10 cellular contexts compared by ENCODE assay signal in the genomic region with DNA sequence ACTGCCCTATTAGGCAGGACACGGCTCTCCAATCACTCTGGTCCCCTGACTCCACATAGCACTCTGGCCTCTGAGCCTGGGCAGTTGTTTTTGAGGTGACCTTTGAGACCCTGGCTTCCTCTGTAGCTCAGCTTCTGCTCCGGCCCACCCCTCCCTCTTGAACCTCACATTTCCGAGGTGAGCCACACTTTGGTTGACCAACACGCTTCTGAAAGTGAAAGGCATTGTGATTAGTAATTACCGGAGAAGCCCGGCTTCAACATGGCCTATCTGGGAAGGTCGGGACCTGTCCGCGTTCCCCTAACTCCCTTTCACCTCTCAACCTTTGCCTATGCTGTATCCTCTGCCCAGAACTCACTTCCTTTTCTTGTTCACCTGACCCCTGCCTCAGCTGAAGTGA. TPM values are rescaled to one million over a fixed set of nuclear protein-coding genes. Genes with fewer than 3 reads are reported as not detected.
DNase-seq lines count a peak whose midpoint lies in the region; ATAC-seq and TF ChIP-seq lines count a peak whose summit lies in the region.
"Had no signal": no experiment of that assay in that cellular context is flagged by ENCODE, and none has a peak within 500 bp of the region (broad histone marks: within the 10 kb centered on the region; RNA-seq: fewer than 3 reads in every experiment).

No MANE protein-coding gene starts in this region.

- in situ Hi-C loops in KBM-7 (cut with MboI; ENCODE audit: low pct_unique_long_range_greater_than_20kb, low sequenced_read_pairs) = no loop called here

- no peak for TF ChIP-seq CTCF in chondrocyte (IDR thresholded peaks at IDR 0.05)

- peak; percentile 89 for ATAC-seq in GM18867 (IDR thresholded peaks at IDR 0.05; ENCODE audit: unreplicated experiment)
- peak; percentile 89 for ATAC-seq in GM21447 (IDR thresholded peaks at IDR 0.05; ENCODE audit: unreplicated experiment)
- peak; percentile 78 for ATAC-seq in HG03354 (IDR thresholded peaks at IDR 0.05; ENCODE audit: poor library complexity, severe bottlenecking, unreplicated experiment)

- DNase-seq in mesenteric fat pad (ENCODE audit: low spot score) = peak; percentile 65
- DNase-seq in substantia nigra (lab: John Stamatoyannopoulos, UW) = no peak
- DNase-seq in KBM-7 = no peak
- no peak for DNase-seq in activated gamma-delta T cell (lab: John Stamatoyannopoulos, UW)
- DNase-seq in chondrocyte (ENCODE audit: low spot score) = no peak
- DNase-seq: activated naive CD4-positive, alpha-beta T cell treated with anti-CD3 and anti-CD28 coated beads for 36 hours; EL had no signal

- no peak overlapping the region for H3K4me3 Mint-ChIP-seq in chondrocyte (ENCODE audit: unreplicated experiment)
- H3K4me3 Mint-ChIP-seq: activated naive CD4-positive, alpha-beta T cell treated with anti-CD3 and anti-CD28 coated beads for 36 hours had no signal

- H3K9me3 Mint-ChIP-seq in chondrocyte (ENCODE audit: low read depth) = no peaks in the 10 kb centered on the region
- H3K9me3 Mint-ChIP-seq: activated naive CD4-positive, alpha-beta T cell treated with anti-CD3 and anti-CD28 coated beads for 36 hours had no signal

- no peaks in the 10 kb centered on the region for H3K4me1 Mint-ChIP-seq in chondrocyte (ENCODE audit: low read depth)

- H3K36me3 Mint-ChIP-seq in chondrocyte (ENCODE audit: low read depth) = no peaks in the 10 kb centered on the region

- no peak overlapping the region for H3K27ac Mint-ChIP-seq in chondrocyte (ENCODE audit: unreplicated experiment)
- H3K27ac Mint-ChIP-seq: activated naive CD4-positive, alpha-beta T cell treated with anti-CD3 and anti-CD28 coated beads for 36 hours had no signal

- H3K27me3 Mint-ChIP-seq in chondrocyte (ENCODE audit: low read depth) = peaks cover 3% of the 10 kb centered on the region

- no peak overlapping the region for H3K27ac ChIP-seq in substantia nigra (ENCODE audit: low read depth, low read length, poor library complexity, severe bottlenecking)

RNA-seq across cellular contexts. Expression of a gene that starts 10.3 kb away (rescaled TPM):
- total RNA-seq in mesenteric fat pad (36.4 TPM), chondrocyte (not detected in 3 replicates)

RNA-seq across cellular contexts. Expression of a gene that starts 48.4 kb away (rescaled TPM):
- total RNA-seq in mesenteric fat pad (0.39 TPM), chondrocyte (not detected in 3 replicates)
- total RNA-seq: activated naive CD4-positive, alpha-beta T cell treated with anti-CD3 and anti-CD28 coated beads for 36 hours had no signal

Comparison
In these comparisons a context has a peak if more than half of its experiments do, and no peak if none do; other contexts are left out.
1. RNA of a gene that starts 10.3 kb away (total RNA-seq): 36.4 TPM in mesenteric fat pad (single experiment); not detected in chondrocyte; every median in the first group is over 10 times any median in the second.
2. Peak in every context shown above with its lines, with median percentiles within 50 percentile points of each other: ATAC-seq.